16 cellular contexts compared by ENCODE assay signal in the genomic region with DNA sequence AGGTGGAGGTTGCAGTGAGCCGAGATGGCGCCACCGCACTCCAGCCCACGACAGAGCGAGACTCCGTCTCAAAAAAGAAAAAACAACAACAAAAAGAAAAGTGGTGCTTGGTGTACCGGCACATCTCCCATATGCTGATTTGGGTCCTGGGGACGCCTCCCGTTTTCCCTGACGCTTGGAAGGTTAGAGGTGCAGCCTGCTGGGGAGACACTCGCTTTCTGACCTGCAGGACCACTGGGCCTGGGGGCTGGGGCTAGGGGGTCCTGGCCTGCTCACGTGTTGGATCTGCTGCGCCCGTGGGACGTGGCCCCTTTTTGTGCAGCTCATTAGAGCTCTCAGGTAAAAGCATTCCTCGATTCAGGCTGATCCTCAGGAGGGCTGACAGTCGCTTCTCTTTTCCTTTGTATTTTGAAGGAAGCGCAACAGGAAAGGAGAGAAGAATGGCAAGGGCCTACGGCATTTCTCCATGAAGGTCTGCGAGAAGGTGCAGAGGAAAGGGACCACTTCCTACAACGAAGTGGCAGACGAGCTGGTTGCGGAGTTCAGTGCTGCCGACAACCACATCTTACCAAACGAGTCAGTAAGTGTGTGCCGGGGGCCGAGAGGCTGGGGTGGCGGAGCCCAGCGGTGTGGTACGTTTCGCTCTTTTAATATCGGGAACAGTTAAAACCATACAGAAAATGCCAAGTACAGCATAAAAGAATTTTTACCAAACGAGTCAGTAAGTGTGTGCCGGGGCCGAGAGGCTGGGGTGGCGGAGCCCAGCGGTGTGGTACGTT. TPM values are rescaled to one million over a fixed set of nuclear protein-coding genes. Genes with fewer than 3 reads are reported as not detected.
DNase-seq lines count a peak whose midpoint lies in the region; ATAC-seq and TF ChIP-seq lines count a peak whose summit lies in the region.
"Had no signal": no experiment of that assay in that cellular context is flagged by ENCODE, and none has a peak within 500 bp of the region (broad histone marks: within the 10 kb centered on the region; RNA-seq: fewer than 3 reads in every experiment).

No MANE protein-coding gene starts in this region.

- H3K36me3 Mint-ChIP-seq in chondrocyte (ENCODE audit: low read depth) (peaks cover 53% of the 10 kb centered on the region), neural crest cell (ENCODE audit: low read depth) (peaks cover 27% of the 10 kb centered on the region), mesothelial cell of epicardium (peaks cover 53% of the 10 kb centered on the region)

- ATAC-seq in left ventricle myocardium superior (no peak), Right ventricle myocardium inferior (no peak)
- ATAC-seq: GM23338 had no signal

- H3K4me1 Mint-ChIP-seq in chondrocyte (ENCODE audit: low read depth), result no peaks in the 10 kb centered on the region
- no peaks in the 10 kb centered on the region for H3K4me1 Mint-ChIP-seq in neural crest cell
- no peaks in the 10 kb centered on the region for H3K4me1 Mint-ChIP-seq in mesothelial cell of epicardium

- TF ChIP-seq CTCF in chondrocyte (IDR thresholded peaks at IDR 0.05), result no peak
- TF ChIP-seq CTCF in neural crest cell (conservative IDR thresholded peaks at IDR 0.05), result no peak
- no peak for TF ChIP-seq CTCF in mesothelial cell of epicardium (IDR thresholded peaks at IDR 0.05; ENCODE audit: unreplicated experiment)

- H3K27ac Mint-ChIP-seq in chondrocyte (ENCODE audit: unreplicated experiment) (no peak overlapping the region), neural crest cell (ENCODE audit: unreplicated experiment) (peak overlapping the region; percentile 19), mesothelial cell of epicardium (no peak overlapping the region)

- intact Hi-C loops in left ventricle myocardium superior (cut with micrococcal nuclease), result no loop called here
- intact Hi-C loops in Right ventricle myocardium inferior (cut with DNase I), result no loop called here

- H3K27me3 Mint-ChIP-seq in chondrocyte (ENCODE audit: low read depth) (no peaks in the 10 kb centered on the region), neural crest cell (ENCODE audit: low read depth) (no peaks in the 10 kb centered on the region), mesothelial cell of epicardium (ENCODE audit: low read depth) (no peaks in the 10 kb centered on the region)
- H3K27me3 Mint-ChIP-seq: CD4-positive, alpha-beta memory T cell had no signal

- peak; percentile 4 for DNase-seq in left ventricle myocardium superior
- DNase-seq in Right ventricle myocardium inferior (ENCODE audit: missing footprints), result no peak
- peak; percentile 72 for DNase-seq in chondrocyte (ENCODE audit: low spot score)
- DNase-seq in neural crest cell (ENCODE audit: low read depth, low spot score), result no peak
- DNase-seq in HuH-7.5 (ENCODE audit: low spot score), result no peak
- no peak for DNase-seq in mesothelial cell of epicardium (ENCODE audit: low spot score in 2 of 2, unreplicated experiment in 2 of 2)
- DNase-seq in activated effector memory CD4-positive, alpha-beta T cell treated with anti-CD3 and anti-CD28 coated beads, Interleukin-2, amount 50 U/mL, for 16 hours, result no peak
- DNase-seq: AML-193; CD4-positive, alpha-beta memory T cell; KBM-7; NCI-H1092; NCI-H446 had no signal

- H3K9me3 Mint-ChIP-seq in chondrocyte (ENCODE audit: low read depth) (no peaks in the 10 kb centered on the region), neural crest cell (no peaks in the 10 kb centered on the region), mesothelial cell of epicardium (no peaks in the 10 kb centered on the region)
- H3K9me3 Mint-ChIP-seq: CD4-positive, alpha-beta memory T cell; GM23338 had no signal

- H3K4me3 Mint-ChIP-seq in chondrocyte (ENCODE audit: unreplicated experiment) (no peak overlapping the region), neural crest cell (no peak overlapping the region), mesothelial cell of epicardium (no peak overlapping the region)
- H3K4me3 Mint-ChIP-seq: CD4-positive, alpha-beta memory T cell; GM23338 had no signal

RNA-seq across cellular contexts. Expression of a gene that starts 25.1 kb away (rescaled TPM):
- total RNA-seq in left ventricle myocardium superior, result not detected
- not detected for total RNA-seq in Right ventricle myocardium inferior
- total RNA-seq in chondrocyte, result not detected in 3 replicates
- total RNA-seq in neural crest cell, result not detected in 2 replicates
- not detected in 3 replicates for total RNA-seq in mesothelial cell of epicardium
- total RNA-seq: A673; CD4-positive, alpha-beta memory T cell; Daoy; GM23338; M059J had no signal

RNA-seq across cellular contexts. Expression of a gene that starts 34.1 kb away (rescaled TPM):
- total RNA-seq in left ventricle myocardium superior (0.42 TPM), Right ventricle myocardium inferior (0.11 TPM), chondrocyte (0.07 TPM in 1 of 3 replicates, not detected in the others), neural crest cell (0.77 and 1.5 TPM in 2 replicates), mesothelial cell of epicardium (0.20 to 0.41 TPM (median 0.34 TPM) in 3 replicates)
- total RNA-seq: A673; CD4-positive, alpha-beta memory T cell; Daoy; GM23338; M059J had no signal

RNA-seq across cellular contexts. Expression of a gene that starts 48.3 kb away (rescaled TPM):
- total RNA-seq in left ventricle myocardium superior, result 45.1 TPM
- 46.7 TPM for total RNA-seq in Right ventricle myocardium inferior
- 52.8 to 76.0 TPM (median 54.3 TPM) in 3 replicates for total RNA-seq in chondrocyte
- 105 and 108 TPM in 2 replicates for total RNA-seq in neural crest cell
- 51.6 to 53.6 TPM (median 52.6 TPM) in 3 replicates for total RNA-seq in mesothelial cell of epicardium

Comparison
In these comparisons a context has a peak if more than half of its experiments do, and no peak if none do; other contexts are left out.
1. DNase-seq: peak in left ventricle myocardium superior (single experiment) and chondrocyte (single experiment); none in Right ventricle myocardium inferior (single experiment), neural crest cell (single experiment), HuH-7.5 (single experiment), mesothelial cell of epicardium (0 of 2) and activated effector memory CD4-positive, alpha-beta T cell treated with anti-CD3 and anti-CD28 coated beads, Interleukin-2, amount 50 U/mL, for 16 hours (single experiment).